In genomic region chr3:43285644-43286043, GRCh38 we compare ENCODE assay signal across 9 cellular contexts. TPM values are rescaled to one million over a fixed set of nuclear protein-coding genes. Genes with fewer than 3 reads are reported as not detected.
A peak's percentile ranks its signal among the peaks of the same experiment; 100 is the strongest.
DNase-seq lines count a peak whose midpoint lies in the region; ATAC-seq and TF ChIP-seq lines count a peak whose summit lies in the region.
"Had no signal": no experiment of that assay in that cellular context is flagged by ENCODE, and none has a peak within 500 bp of the region (broad histone marks: within the 10 kb centered on the region; RNA-seq: fewer than 3 reads in every experiment).

No MANE protein-coding gene starts in this region.

- no peak for ATAC-seq in natural killer cell treated with Interleukin-12 subunit alpha and Interleukin-12 subunit beta and Interleukin-15 and Interleukin-18, amount 100 ng/mL, for 72 hours
- ATAC-seq in GM19023 (IDR thresholded peaks at IDR 0.05; ENCODE audit: unreplicated experiment), result no peak
- no peak for ATAC-seq in HG03025 (IDR thresholded peaks at IDR 0.05; ENCODE audit: low FRiP score, unreplicated experiment)
- no peak for ATAC-seq in GM19395 (IDR thresholded peaks at IDR 0.05; ENCODE audit: unreplicated experiment)

- H3K4me3 ChIP-seq in BE2C (ENCODE audit: low read depth, low read length) (peak overlapping the region; percentile 59), Karpas-422 (ENCODE audit: low read length) (peak overlapping the region; percentile 76), coronary artery (peak overlapping the region; percentile 91)

- TF ChIP-seq CTCF in BE2C (IDR thresholded peaks at IDR 0.05; ENCODE audit: low read depth, low read length), result no peak
- TF ChIP-seq CTCF in coronary artery (IDR thresholded peaks at IDR 0.05), result no peak

- peak overlapping the region; percentile 82 for H3K4me3 Mint-ChIP-seq in natural killer cell treated with Interleukin-12 subunit alpha and Interleukin-12 subunit beta and Interleukin-15 and Interleukin-18, amount 100 ng/mL, for 72 hours

- H3K79me2 ChIP-seq in Karpas-422 (ENCODE audit: low read length), result peaks cover 38% of the 10 kb centered on the region

- peaks cover 30 to 36% of the 10 kb centered on the region in 2 donors for H3K4me1 Mint-ChIP-seq in natural killer cell treated with Interleukin-12 subunit alpha and Interleukin-12 subunit beta and Interleukin-15 and Interleukin-18, amount 100 ng/mL, for 72 hours (ENCODE audit: low read depth in 2 of 2)

- H3K9me3 ChIP-seq in BE2C (no peaks in the 10 kb centered on the region), Karpas-422 (ENCODE audit: low read length) (no peaks in the 10 kb centered on the region)

- H3K4me1 ChIP-seq in BE2C (no peaks in the 10 kb centered on the region; the same call in 1 of the 2 replicates), Karpas-422 (ENCODE audit: low read length) (peaks cover 44% of the 10 kb centered on the region)

- DNase-seq in BE2C (no peak), Karpas-422 (no peak), coronary artery (ENCODE audit: low spot score) (no peak)
- DNase-seq in natural killer cell treated with Interleukin-12 subunit alpha and Interleukin-12 subunit beta and Interleukin-15 and Interleukin-18, amount 100 ng/mL, for 72 hours (ENCODE audit: low spot score), result no peak
- DNase-seq in stimulated activated CD4-positive, alpha-beta T cell treated with anti-CD3 and anti-CD28 coated beads, Interleukin-2, amount 100 ng/mL, for 48 hours, result no peak
- DNase-seq: NCI-H524 treated with DMSO at 0.1 percent for 48 hours had no signal

- H3K27ac Mint-ChIP-seq in natural killer cell treated with Interleukin-12 subunit alpha and Interleukin-12 subunit beta and Interleukin-15 and Interleukin-18, amount 100 ng/mL, for 72 hours, result peak overlapping the region; percentile 67 to 73

- H3K36me3 ChIP-seq in BE2C, result no peaks in the 10 kb centered on the region
- no peaks in the 10 kb centered on the region for H3K36me3 ChIP-seq in Karpas-422 (ENCODE audit: insufficient read depth, low read length)

- H3K36me3 Mint-ChIP-seq in natural killer cell treated with Interleukin-12 subunit alpha and Interleukin-12 subunit beta and Interleukin-15 and Interleukin-18, amount 100 ng/mL, for 72 hours, result peaks cover 10% of the 10 kb centered on the region

- H3K9ac ChIP-seq in Karpas-422 (ENCODE audit: low read length), result 0 out of 2 replicates have a peak overlapping the region, but pooled peaks have one; percentile 30

- no peaks in the 10 kb centered on the region for H3K9me2 ChIP-seq in Karpas-422 (replicated peaks; ENCODE audit: insufficient read depth, low read length)

- H2AFZ ChIP-seq in Karpas-422 (ENCODE audit: low read length), result peak overlapping the region; percentile 97; the same call in 1 of the 2 replicates

- no peaks in the 10 kb centered on the region for H3K27me3 ChIP-seq in BE2C
- H3K27me3 ChIP-seq in Karpas-422 (ENCODE audit: low read length), result no peaks in the 10 kb centered on the region

- H3K4me2 ChIP-seq in Karpas-422 (ENCODE audit: low read depth, low read length, poor library complexity, severe bottlenecking), result peak overlapping the region; percentile 75

- H3K27me3 Mint-ChIP-seq in natural killer cell treated with Interleukin-12 subunit alpha and Interleukin-12 subunit beta and Interleukin-15 and Interleukin-18, amount 100 ng/mL, for 72 hours, result no peaks in the 10 kb centered on the region

- no peaks in the 10 kb centered on the region for H3K9me3 Mint-ChIP-seq in natural killer cell treated with Interleukin-12 subunit alpha and Interleukin-12 subunit beta and Interleukin-15 and Interleukin-18, amount 100 ng/mL, for 72 hours

- H4K20me1 ChIP-seq in Karpas-422 (ENCODE audit: insufficient read depth, low read depth, low read length), result peaks cover 14% of the 10 kb centered on the region

- no peak overlapping the region for H3K27ac ChIP-seq in Karpas-422 (ENCODE audit: low read length)
- peak overlapping the region; percentile 47 to 76 for H3K27ac ChIP-seq in coronary artery

RNA-seq across cellular contexts. Expression of gene SNRK, which starts 0.7 kb away (rescaled TPM):
- polyA plus RNA-seq in BE2C (2012; ENCODE audit: insufficient read depth, insufficient read length, low read depth), result 19.6 TPM
- 20.5 and 26.5 TPM in 2 replicates for total RNA-seq in Karpas-422 (2014; rRNA removed; shearing (Covaris generic); ENCODE audit: low replicate concordance)
- 10 to 100 TPM; 41.9 to 45.4 TPM for total RNA-seq in natural killer cell treated with Interleukin-12 subunit alpha and Interleukin-12 subunit beta and Interleukin-15 and Interleukin-18, amount 100 ng/mL, for 72 hours
